In genomic region chr5:131589510-131590348, GRCh38 we compare ENCODE assay signal across 8 cellular contexts. TPM values are rescaled to one million over a fixed set of nuclear protein-coding genes. Genes with fewer than 3 reads are reported as not detected.
DNase-seq lines count a peak whose midpoint lies in the region; ATAC-seq and TF ChIP-seq lines count a peak whose summit lies in the region.

No MANE protein-coding gene starts in this region.

- TF ChIP-seq CTCF in PC-3 (conservative IDR thresholded peaks at IDR 0.05; ENCODE audit: low read depth, low read length) (peak; percentile 78), mammary epithelial cell (conservative IDR thresholded peaks at IDR 0.05 in 1 of 2, IDR thresholded peaks at IDR 0.05 in 1 of 2; ENCODE audit: extremely low read depth in 1 of 2, insufficient read depth in 1 of 2, low read depth in 1 of 2, low read length in 2 of 2) (peak; percentile 80 to 86)

- H3K27me3 ChIP-seq in PC-3 (ENCODE audit: low read length) (no peaks in the 10 kb centered on the region), mammary epithelial cell (ENCODE audit: insufficient read depth, low read length) (no peaks in the 10 kb centered on the region)

- no peak overlapping the region for H3K4me2 ChIP-seq in PC-3 (ENCODE audit: low read length)
- H3K4me2 ChIP-seq in mammary epithelial cell (ENCODE audit: insufficient read depth, low read depth, low read length): no peak overlapping the region

- H4K20me1 ChIP-seq in PC-3 (ENCODE audit: low read length) (no peaks in the 10 kb centered on the region), mammary epithelial cell (ENCODE audit: insufficient read depth, low read length) (no peaks in the 10 kb centered on the region)

- H3K27ac ChIP-seq in PC-3 (ENCODE audit: low read length) (no peak overlapping the region), mammary epithelial cell (ENCODE audit: insufficient read depth, low read depth, low read length) (no peak overlapping the region)

- dilution Hi-C loops in mammary epithelial cell (cut with HindIII; ENCODE audit: low sequenced_read_pairs): no loop called here

- BruUV-seq in PC-3 (replicated peaks; lab: Mats Ljungman, UMichigan) (no TSS peak), mammary epithelial cell (replicated peaks; lab: Mats Ljungman, UMichigan) (no TSS peak)

- POLR2A ChIA-PET in PC-3 (lab: Charles Lee; ENCODE audit: unreplicated experiment): no interaction called here

- H3K79me2 ChIP-seq in PC-3 (ENCODE audit: low read length): peaks cover 7% of the 10 kb centered on the region; the same call in 1 of the 2 replicates
- H3K79me2 ChIP-seq in mammary epithelial cell (ENCODE audit: insufficient read depth, low read length): peaks cover 61% of the 10 kb centered on the region

- H3K9me3 ChIP-seq in PC-3 (ENCODE audit: low read length) (no peaks in the 10 kb centered on the region), mammary epithelial cell (replicated peaks; ENCODE audit: insufficient read depth, low read length) (no peaks in the 10 kb centered on the region)

- CTCF ChIA-PET in PC-3 (lab: Charles Lee) (interaction anchor here (0.5 to 1.2 kb wide), 4 partner anchors 49 to 418 kb away, joined by 4 to 8 read pairs (median 4); no protein-coding TSS in a partner anchor), mammary epithelial cell (lab: Charles Lee; ENCODE audit: low non-redundant PET) (interaction anchor here (0.6 to 1.0 kb wide), 3 partner anchors 10 to 418 kb away, joined by 4 to 8 read pairs (median 5); no protein-coding TSS in a partner anchor)

- H3K36me3 ChIP-seq in PC-3 (ENCODE audit: low read depth, low read length) (no peaks in the 10 kb centered on the region), mammary epithelial cell (ENCODE audit: insufficient read depth, low read length) (peaks cover 6% of the 10 kb centered on the region)

- H3K4me3 ChIP-seq in PC-3 (ENCODE audit: low read length): no peak overlapping the region
- no peak overlapping the region for H3K4me3 ChIP-seq in mammary epithelial cell (replicated peaks in 1 of 3; ENCODE audit: insufficient read depth in 1 of 3, low read depth in 2 of 3, low read length in 3 of 3)

- ATAC-seq in HG03442 (IDR thresholded peaks at IDR 0.05; ENCODE audit: unreplicated experiment): peak; percentile 62
- peak; percentile 51 for ATAC-seq in PC-3
- ATAC-seq in stimulated activated naive CD8-positive, alpha-beta T cell treated with anti-CD3 and anti-CD28 coated beads, Interleukin-15, Interleukin-2, amounts not matched to agents 100 U/mL and 50 U/mL, for 24 hours: peak; percentile 57
- no peak for ATAC-seq in HG02623 (IDR thresholded peaks at IDR 0.05; ENCODE audit: unreplicated experiment)

- H2AFZ ChIP-seq in PC-3 (ENCODE audit: low read length): no peak overlapping the region
- no peak overlapping the region for H2AFZ ChIP-seq in mammary epithelial cell (ENCODE audit: low read depth, low read length)

- H3F3A ChIP-seq in PC-3 (ENCODE audit: low read length, unreplicated experiment): no peaks in the 10 kb centered on the region

- H3K9ac ChIP-seq in PC-3 (ENCODE audit: low read length) (no peak overlapping the region), mammary epithelial cell (ENCODE audit: insufficient read depth, low read length) (no peak overlapping the region)

- DNase-seq in stimulated activated CD4-positive, alpha-beta T cell treated with anti-CD3 and anti-CD28 coated beads, Interleukin-4, amount 100 ng/mL, for 24 hours: peak; percentile 11
- DNase-seq in stimulated activated CD4-positive, alpha-beta T cell treated with anti-CD3 and anti-CD28 coated beads, Interleukin-2, amount 100 ng/mL, for 24 hours: no peak
- DNase-seq in PC-3 (peak; percentile 41), mammary epithelial cell (peak; percentile 10), islet precursor cell (peak; percentile 82)
- DNase-seq in stimulated activated naive CD8-positive, alpha-beta T cell treated with anti-CD3 and anti-CD28 coated beads, Interleukin-15, Interleukin-2, amounts not matched to agents 100 U/mL and 50 U/mL, for 24 hours: no peak

- H3K9me2 ChIP-seq in PC-3 (replicated peaks; ENCODE audit: low read length): no peaks in the 10 kb centered on the region

- in situ Hi-C loops in mammary epithelial cell (cut with MboI; ENCODE audit: low sequenced_read_pairs in 2 of 2): loop anchor here in 1 of 2 donors (10.0 kb wide), 1 partner anchor 415 kb away; no protein-coding TSS in a partner anchor

- WGBS in mammary epithelial cell (ENCODE audit: low coverage, missing lambda C conversion rate): 78% methylated on average over 5 of the region's 5 CpGs

- H3K4me1 ChIP-seq in PC-3 (ENCODE audit: insufficient read depth, low read length): peaks cover 8% of the 10 kb centered on the region
- peaks cover 11% of the 10 kb centered on the region for H3K4me1 ChIP-seq in mammary epithelial cell (ENCODE audit: insufficient read depth, low read length)

- intact Hi-C loops in PC-3 (cut with micrococcal nuclease): loop anchor here (1.0 to 10.0 kb wide), 5 partner anchors 41 to 419 kb away; partner anchors contain the start of genes FNIP1 and RAPGEF6
- intact Hi-C loops in mammary epithelial cell (cut with micrococcal nuclease): loop anchor here (1.0 to 10.0 kb wide), 6 partner anchors 46 to 585 kb away; partner anchors contain the start of genes FNIP1 and RAPGEF6

RNA-seq across cellular contexts. Expression of gene RAPGEF6, which starts 45.3 kb away (rescaled TPM):
- total RNA-seq in PC-3 (2014; rRNA removed) (9.7 and 9.8 TPM in 2 replicates), mammary epithelial cell (10 to 100 TPM; 14.4 to 14.8 TPM)
- polyA plus RNA-seq in mammary epithelial cell: 5.6 TPM
- polyA minus RNA-seq in mammary epithelial cell: 45.4 TPM

Comparison
In these comparisons a context has a peak if more than half of its experiments do, and no peak if none do; other contexts are left out.
1. DNase-seq: peak in stimulated activated CD4-positive, alpha-beta T cell treated with anti-CD3 and anti-CD28 coated beads, Interleukin-4, amount 100 ng/mL, for 24 hours (single experiment), PC-3 (single experiment), mammary epithelial cell (single experiment) and islet precursor cell (single experiment); none in stimulated activated CD4-positive, alpha-beta T cell treated with anti-CD3 and anti-CD28 coated beads, Interleukin-2, amount 100 ng/mL, for 24 hours (0 of 2) and stimulated activated naive CD8-positive, alpha-beta T cell treated with anti-CD3 and anti-CD28 coated beads, Interleukin-15, Interleukin-2, amounts not matched to agents 100 U/mL and 50 U/mL, for 24 hours (single experiment).